ENCODE assay signal across 1 cellular context in the genomic region with DNA sequence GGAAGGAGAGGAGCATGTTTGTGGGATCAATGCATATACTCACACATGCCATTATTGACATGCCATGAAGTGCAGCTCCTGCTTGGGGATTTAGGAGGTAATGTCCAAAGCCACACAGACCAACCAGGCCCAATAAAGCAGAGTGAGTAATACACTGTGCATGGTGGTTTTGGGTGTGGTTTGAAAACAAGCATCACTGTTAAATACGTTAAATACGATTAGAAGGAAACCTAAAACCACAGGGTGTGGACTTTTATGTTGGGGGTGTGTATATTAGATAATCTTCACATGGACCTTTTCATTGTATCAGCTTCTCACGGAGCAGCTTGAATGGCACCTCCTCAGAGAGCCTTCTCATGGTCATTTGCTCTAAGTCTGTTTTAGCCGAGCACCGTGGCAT.
TF ChIP-seq lines count a peak whose summit lies in the region.

No MANE protein-coding gene starts in this region.

TF ChIP-seq in HepG2, 621 proteins besides CTCF, POLR2A, EP300 and RAD21:
- TF ChIP-seq, protein P1, sequence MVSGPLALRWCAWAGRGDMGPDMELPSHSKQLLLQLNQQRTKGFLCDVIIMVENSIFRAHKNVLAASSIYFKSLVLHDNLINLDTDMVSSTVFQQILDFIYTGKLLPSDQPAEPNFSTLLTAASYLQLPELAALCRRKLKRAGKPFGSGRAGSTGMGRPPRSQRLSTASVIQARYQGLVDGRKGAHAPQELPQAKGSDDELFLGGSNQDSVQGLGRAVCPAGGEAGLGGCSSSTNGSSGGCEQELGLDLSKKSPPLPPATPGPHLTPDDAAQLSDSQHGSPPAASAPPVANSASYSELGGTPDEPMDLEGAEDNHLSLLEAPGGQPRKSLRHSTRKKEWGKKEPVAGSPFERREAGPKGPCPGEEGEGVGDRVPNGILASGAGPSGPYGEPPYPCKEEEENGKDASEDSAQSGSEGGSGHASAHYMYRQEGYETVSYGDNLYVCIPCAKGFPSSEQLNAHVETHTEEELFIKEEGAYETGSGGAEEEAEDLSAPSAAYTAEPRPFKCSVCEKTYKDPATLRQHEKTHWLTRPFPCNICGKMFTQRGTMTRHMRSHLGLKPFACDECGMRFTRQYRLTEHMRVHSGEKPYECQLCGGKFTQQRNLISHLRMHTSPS (CRISPR knock-in tag; IDR thresholded peaks at IDR 0.05; ENCODE audit: low read depth) = no peak
- TF ChIP-seq ZNF737 (CRISPR knock-in tag; IDR thresholded peaks at IDR 0.05; ENCODE audit: borderline replicate concordance) (no peak), RORA (CRISPR knock-in tag; IDR thresholded peaks at IDR 0.05) (no peak), POGZ (CRISPR knock-in tag; IDR thresholded peaks at IDR 0.05) (no peak), ZNF3 (CRISPR knock-in tag; IDR thresholded peaks at IDR 0.05) (no peak), ZNF274 (CRISPR knock-in tag; IDR thresholded peaks at IDR 0.05) (no peak), HMG20B (CRISPR knock-in tag; conservative IDR thresholded peaks at IDR 0.05) (no peak), PHF5A (CRISPR knock-in tag; IDR thresholded peaks at IDR 0.05; ENCODE audit: low read depth, unreplicated experiment) (no peak), ZNF343 (CRISPR knock-in tag; IDR thresholded peaks at IDR 0.05) (no peak), SMARCE1 (IDR thresholded peaks at IDR 0.05; ENCODE audit: borderline replicate concordance) (no peak), POLR2AphosphoS5 (IDR thresholded peaks at IDR 0.05; ENCODE audit: low read depth, low read length) (no peak)
- TF ChIP-seq, protein P2, sequence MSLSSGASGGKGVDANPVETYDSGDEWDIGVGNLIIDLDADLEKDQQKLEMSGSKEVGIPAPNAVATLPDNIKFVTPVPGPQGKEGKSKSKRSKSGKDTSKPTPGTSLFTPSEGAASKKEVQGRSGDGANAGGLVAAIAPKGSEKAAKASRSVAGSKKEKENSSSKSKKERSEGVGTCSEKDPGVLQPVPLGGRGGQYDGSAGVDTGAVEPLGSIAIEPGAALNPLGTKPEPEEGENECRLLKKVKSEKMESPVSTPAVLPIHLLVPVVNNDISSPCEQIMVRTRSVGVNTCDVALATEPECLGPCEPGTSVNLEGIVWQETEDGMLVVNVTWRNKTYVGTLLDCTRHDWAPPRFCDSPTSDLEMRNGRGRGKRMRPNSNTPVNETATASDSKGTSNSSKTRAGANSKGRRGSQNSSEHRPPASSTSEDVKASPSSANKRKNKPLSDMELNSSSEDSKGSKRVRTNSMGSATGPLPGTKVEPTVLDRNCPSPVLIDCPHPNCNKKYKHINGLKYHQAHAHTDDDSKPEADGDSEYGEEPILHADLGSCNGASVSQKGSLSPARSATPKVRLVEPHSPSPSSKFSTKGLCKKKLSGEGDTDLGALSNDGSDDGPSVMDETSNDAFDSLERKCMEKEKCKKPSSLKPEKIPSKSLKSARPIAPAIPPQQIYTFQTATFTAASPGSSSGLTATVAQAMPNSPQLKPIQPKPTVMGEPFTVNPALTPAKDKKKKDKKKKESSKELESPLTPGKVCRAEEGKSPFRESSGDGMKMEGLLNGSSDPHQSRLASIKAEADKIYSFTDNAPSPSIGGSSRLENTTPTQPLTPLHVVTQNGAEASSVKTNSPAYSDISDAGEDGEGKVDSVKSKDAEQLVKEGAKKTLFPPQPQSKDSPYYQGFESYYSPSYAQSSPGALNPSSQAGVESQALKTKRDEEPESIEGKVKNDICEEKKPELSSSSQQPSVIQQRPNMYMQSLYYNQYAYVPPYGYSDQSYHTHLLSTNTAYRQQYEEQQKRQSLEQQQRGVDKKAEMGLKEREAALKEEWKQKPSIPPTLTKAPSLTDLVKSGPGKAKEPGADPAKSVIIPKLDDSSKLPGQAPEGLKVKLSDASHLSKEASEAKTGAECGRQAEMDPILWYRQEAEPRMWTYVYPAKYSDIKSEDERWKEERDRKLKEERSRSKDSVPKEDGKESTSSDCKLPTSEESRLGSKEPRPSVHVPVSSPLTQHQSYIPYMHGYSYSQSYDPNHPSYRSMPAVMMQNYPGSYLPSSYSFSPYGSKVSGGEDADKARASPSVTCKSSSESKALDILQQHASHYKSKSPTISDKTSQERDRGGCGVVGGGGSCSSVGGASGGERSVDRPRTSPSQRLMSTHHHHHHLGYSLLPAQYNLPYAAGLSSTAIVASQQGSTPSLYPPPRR (CRISPR knock-in tag; IDR thresholded peaks at IDR 0.05; ENCODE audit: borderline replicate concordance) = no peak
- TF ChIP-seq, protein P3, sequence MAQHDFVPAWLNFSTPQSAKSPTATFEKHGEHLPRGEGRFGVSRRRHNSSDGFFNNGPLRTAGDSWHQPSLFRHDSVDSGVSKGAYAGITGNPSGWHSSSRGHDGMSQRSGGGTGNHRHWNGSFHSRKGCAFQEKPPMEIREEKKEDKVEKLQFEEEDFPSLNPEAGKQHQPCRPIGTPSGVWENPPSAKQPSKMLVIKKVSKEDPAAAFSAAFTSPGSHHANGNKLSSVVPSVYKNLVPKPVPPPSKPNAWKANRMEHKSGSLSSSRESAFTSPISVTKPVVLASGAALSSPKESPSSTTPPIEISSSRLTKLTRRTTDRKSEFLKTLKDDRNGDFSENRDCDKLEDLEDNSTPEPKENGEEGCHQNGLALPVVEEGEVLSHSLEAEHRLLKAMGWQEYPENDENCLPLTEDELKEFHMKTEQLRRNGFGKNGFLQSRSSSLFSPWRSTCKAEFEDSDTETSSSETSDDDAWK (CRISPR knock-in tag; IDR thresholded peaks at IDR 0.05) = no peak
TF ChIP-seq in HepG2: peak in this region for 0.
